In the genomic region with DNA sequence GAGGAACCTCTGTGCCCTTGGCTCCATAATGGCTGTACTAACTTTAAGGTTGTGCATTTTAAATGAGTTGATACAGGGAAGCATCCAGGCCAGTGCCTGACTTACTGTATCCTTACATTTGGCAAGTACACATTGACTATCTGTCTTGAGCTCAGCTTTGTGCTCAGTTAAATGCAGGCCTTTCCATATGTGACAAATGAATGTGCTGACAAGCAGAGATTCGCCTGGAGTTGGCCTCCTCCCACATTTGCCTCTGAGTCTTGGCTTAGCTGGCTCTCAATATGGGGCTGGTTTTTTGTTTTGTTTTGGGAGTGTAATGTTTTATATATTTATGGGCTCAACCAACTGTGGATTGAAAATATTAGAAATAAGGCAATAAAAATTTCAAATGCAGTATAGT, we compare ENCODE assay signal across 17 cellular contexts. TPM values are rescaled to one million over a fixed set of nuclear protein-coding genes. Genes with fewer than 3 reads are reported as not detected.
"Had no signal": no experiment of that assay in that cellular context is flagged by ENCODE, and none has a peak within 500 bp of the region (broad histone marks: within the 10 kb centered on the region; RNA-seq: fewer than 3 reads in every experiment).

No MANE protein-coding gene starts in this region.

- H3K27ac Mint-ChIP-seq: activated naive CD8-positive, alpha-beta T cell treated with anti-CD3 and anti-CD28 coated beads for 36 hours; activated T-cell treated with anti-CD3 and anti-CD28 coated beads, Interleukin-2, amount 50 U/mL, for 72 hours; stimulated activated naive CD8-positive, alpha-beta T cell treated with anti-CD3 and anti-CD28 coated beads, Interleukin-15, amount 100 ng/mL, for 72 hours; T-helper 2 cell treated with Interferon-gamma antibody and Interleukin-4, amounts not matched to agents 5 μg/mL and 100 μg/mL, for 36 hours had no signal

- H3K9me3 ChIP-seq: breast epithelium, heart right ventricle, psoas muscle, thoracic aorta, uterus had no signal

- DNase-seq: activated CD4-positive, alpha-beta T cell treated with anti-CD3 and anti-CD28 coated beads for 1 hour; activated CD4-positive, alpha-beta T cell treated with anti-CD3 and anti-CD28 coated beads, Interleukin-2, amount 50 U/mL, for 48 hours; activated gamma-delta T cell treated with Interleukin-2 at 50 U/mL for 16 hours; activated naive CD8-positive, alpha-beta T cell treated with anti-CD3 and anti-CD28 coated beads for 36 hours; activated T-cell treated with anti-CD3 and anti-CD28 coated beads, Interleukin-2, amount 50 U/mL, for 72 hours; anterior cingulate cortex; kidney; psoas muscle; stimulated activated CD4-positive, alpha-beta T cell treated with anti-CD3 and anti-CD28 coated beads, Interleukin-15, amount 100 ng/mL, for 24 hours; stimulated activated CD4-positive, alpha-beta T cell treated with anti-CD3 and anti-CD28 coated beads, Interleukin-4, amount 100 ng/mL, for 4 hours; stimulated activated naive CD8-positive, alpha-beta T cell treated with anti-CD3 and anti-CD28 coated beads, Interleukin-15, amount 100 ng/mL, for 72 hours; uterus had no signal

- H3K27me3 Mint-ChIP-seq: activated naive CD8-positive, alpha-beta T cell treated with anti-CD3 and anti-CD28 coated beads for 36 hours had no signal

- H3K27ac ChIP-seq: breast epithelium, heart right ventricle, psoas muscle, thoracic aorta, uterus had no signal

- H3K4me3 Mint-ChIP-seq: activated naive CD8-positive, alpha-beta T cell treated with anti-CD3 and anti-CD28 coated beads for 36 hours; activated T-cell treated with anti-CD3 and anti-CD28 coated beads, Interleukin-2, amount 50 U/mL, for 72 hours; stimulated activated naive CD8-positive, alpha-beta T cell treated with anti-CD3 and anti-CD28 coated beads, Interleukin-15, amount 100 ng/mL, for 72 hours; T-helper 2 cell treated with Interferon-gamma antibody and Interleukin-4, amounts not matched to agents 5 μg/mL and 100 μg/mL, for 36 hours had no signal

- H3K36me3 Mint-ChIP-seq: activated naive CD8-positive, alpha-beta T cell treated with anti-CD3 and anti-CD28 coated beads for 36 hours had no signal

- H3K4me3 ChIP-seq: breast epithelium, heart right ventricle, psoas muscle, thoracic aorta, uterus had no signal

- H3K36me3 ChIP-seq: breast epithelium, heart right ventricle, thoracic aorta, uterus had no signal

- H3K4me1 ChIP-seq: breast epithelium, psoas muscle, uterus had no signal

- H3K27me3 ChIP-seq: breast epithelium, heart right ventricle, uterus had no signal

- H3K9me3 Mint-ChIP-seq: activated naive CD8-positive, alpha-beta T cell treated with anti-CD3 and anti-CD28 coated beads for 36 hours; activated T-cell treated with anti-CD3 and anti-CD28 coated beads, Interleukin-2, amount 50 U/mL, for 72 hours; stimulated activated naive CD8-positive, alpha-beta T cell treated with anti-CD3 and anti-CD28 coated beads, Interleukin-15, amount 100 ng/mL, for 72 hours; T-helper 2 cell treated with Interferon-gamma antibody and Interleukin-4, amounts not matched to agents 5 μg/mL and 100 μg/mL, for 36 hours had no signal

RNA-seq across cellular contexts. Expression of a gene that starts 29.7 kb away (rescaled TPM):
- total RNA-seq: mesenteric fat pad, psoas muscle, thoracic aorta had no signal
- polyA plus RNA-seq: heart right ventricle had no signal
